In the genomic region with DNA sequence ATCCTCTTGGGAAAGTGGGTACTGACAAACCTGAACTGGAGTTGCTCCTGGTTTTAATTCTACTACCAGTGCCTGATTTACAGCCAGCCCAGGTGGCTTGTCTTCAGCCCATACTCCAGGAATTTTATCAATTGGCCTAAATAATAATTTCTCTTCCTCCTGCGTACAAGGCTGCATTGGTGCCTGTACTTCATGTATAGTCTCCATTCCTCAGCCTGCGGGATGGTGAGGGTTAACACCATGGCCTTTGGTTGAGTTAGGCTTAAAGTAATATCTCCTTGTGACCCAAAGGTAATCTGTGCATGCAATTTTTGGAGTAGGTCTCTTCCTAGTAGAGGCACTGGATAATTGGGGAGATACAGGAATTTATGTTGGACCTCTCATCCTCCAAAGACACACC, we compare ENCODE assay signal across 1 cellular context.
TF ChIP-seq lines count a peak whose summit lies in the region.

No MANE protein-coding gene starts in this region.

TF ChIP-seq in K562, 482 proteins besides CTCF, POLR2A, EP300 and RAD21:
- TF ChIP-seq ZNF133 (CRISPR knock-in tag; IDR thresholded peaks at IDR 0.05) (no peak), NCOR1 (IDR thresholded peaks at IDR 0.05) (no peak), ZNF584 (CRISPR knock-in tag; IDR thresholded peaks at IDR 0.05; ENCODE audit: low read depth) (0 out of 2 replicates have a peak, but pooled peaks have one; percentile 47)
